Comparison of ENCODE assay signal across 9 cellular contexts in genomic region chr5:10825897-10826644, GRCh38.
DNase-seq lines count a peak whose midpoint lies in the region; ATAC-seq, FAIRE-seq and TF ChIP-seq lines count a peak whose summit lies in the region.
"Had no signal": no experiment of that assay in that cellular context is flagged by ENCODE, and none has a peak within 500 bp of the region (broad histone marks: within the 10 kb centered on the region; RNA-seq: fewer than 3 reads in every experiment).

No MANE protein-coding gene starts in this region.

- no peak overlapping the region for H3K4me3 ChIP-seq in BE2C (ENCODE audit: low read depth, low read length)

- no peaks in the 10 kb centered on the region for H3K9me3 Mint-ChIP-seq in natural killer cell

- H3K4me1 Mint-ChIP-seq in natural killer cell: peaks cover 5% of the 10 kb centered on the region in 2 donors

- TF ChIP-seq CTCF in BE2C (IDR thresholded peaks at IDR 0.05; ENCODE audit: low read depth, low read length) (peak; percentile 25; the same call in 1 of the 2 replicates), natural killer cell (IDR thresholded peaks at IDR 0.05) (no peak)

- H3K27me3 ChIP-seq in BE2C: no peaks in the 10 kb centered on the region; the same call in 1 of the 2 replicates

- no peak overlapping the region for H3K4me3 Mint-ChIP-seq in natural killer cell

- H3K27ac Mint-ChIP-seq in natural killer cell: no peak overlapping the region

- no peaks in the 10 kb centered on the region for H3K4me1 ChIP-seq in BE2C

- DNase-seq in BE2C (no peak), GM19239 (ENCODE audit: insufficient read length, low spot score) (no peak), RPMI8226 (peak; percentile 14), NCI-H524 treated with DMSO at 0.1 percent for 48 hours (lab: John Stamatoyannopoulos, UW) (no peak), T-helper 9 cell (no peak), natural killer cell (no peak)
- DNase-seq: NCI-H187 treated with DMSO at 0.1 percent for 48 hours had no signal

- no peaks in the 10 kb centered on the region for H3K9me3 ChIP-seq in BE2C

- peak; percentile 26 for FAIRE-seq in GM19239 (lab: Jason Lieb, UNC)

- intact Hi-C loops in natural killer cell (cut with micrococcal nuclease): no loop called here

- peak; percentile 84 for ATAC-seq in HG03066 (IDR thresholded peaks at IDR 0.05; ENCODE audit: low read depth, unreplicated experiment)
- ATAC-seq in HG03139 (IDR thresholded peaks at IDR 0.05; ENCODE audit: unreplicated experiment): no peak
- no peak for ATAC-seq in natural killer cell

- no peaks in the 10 kb centered on the region for H3K36me3 ChIP-seq in BE2C

- peaks cover 8 to 20% of the 10 kb centered on the region in 2 donors for H3K27me3 Mint-ChIP-seq in natural killer cell (ENCODE audit: low read depth in 2 of 2)

- H3K36me3 Mint-ChIP-seq in natural killer cell: no peaks in the 10 kb centered on the region
